15 cellular contexts compared by ENCODE assay signal in the genomic region with DNA sequence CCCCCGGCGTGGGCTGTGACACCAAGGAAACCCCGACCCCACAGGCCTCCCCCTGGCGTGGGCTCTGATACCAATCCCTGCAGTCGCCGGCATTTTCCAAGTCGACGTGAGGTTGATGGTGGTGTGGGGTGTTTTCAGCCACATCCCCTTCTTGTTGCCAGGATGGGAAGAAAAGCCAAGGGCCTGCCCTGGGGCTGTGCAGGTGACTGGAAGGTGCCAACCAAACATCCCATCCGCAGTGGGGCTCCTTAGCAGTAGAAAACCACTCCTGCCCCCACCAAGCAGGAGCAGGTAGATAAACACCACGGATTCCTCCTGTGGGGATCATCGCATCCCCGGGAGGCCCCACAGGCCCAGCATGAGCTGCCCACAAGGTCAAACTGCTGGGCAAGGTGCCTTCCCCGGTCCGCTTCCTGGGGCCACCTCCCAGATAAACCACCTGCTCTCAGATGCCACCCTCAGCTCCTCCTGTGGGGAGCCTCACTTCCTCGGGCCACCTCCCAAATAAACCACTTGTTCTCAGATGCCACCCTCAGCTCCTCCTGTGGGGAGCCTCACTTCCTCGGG.
A peak's percentile ranks its signal among the peaks of the same experiment; 100 is the strongest.
DNase-seq lines count a peak whose midpoint lies in the region; ATAC-seq and TF ChIP-seq lines count a peak whose summit lies in the region.
"Had no signal": no experiment of that assay in that cellular context is flagged by ENCODE, and none has a peak within 500 bp of the region (broad histone marks: within the 10 kb centered on the region; RNA-seq: fewer than 3 reads in every experiment).

No MANE protein-coding gene starts in this region.

- no peak overlapping the region for H2BK15ac ChIP-seq in neuronal stem cell (ENCODE audit: low read length)

- H2BK12ac ChIP-seq in neuronal stem cell (ENCODE audit: low read length), result no peak overlapping the region

- no peak for TF ChIP-seq CTCF in HEK293 (tag by site-specific recombination; IDR thresholded peaks at IDR 0.05)
- no peak for TF ChIP-seq CTCF in endodermal cell (conservative IDR thresholded peaks at IDR 0.05)

- H3K4me1 ChIP-seq in HEK293 (ENCODE audit: control insufficient read depth, insufficient read depth, low read length), result no peaks in the 10 kb centered on the region
- no peaks in the 10 kb centered on the region for H3K4me1 ChIP-seq in neuronal stem cell (ENCODE audit: control insufficient read depth in 2 of 2, insufficient read depth in 1 of 2, low read depth in 1 of 2, low read length in 2 of 2)
- H3K4me1 ChIP-seq in endodermal cell (ENCODE audit: control insufficient read depth, insufficient read depth, low read length), result no peaks in the 10 kb centered on the region
- H3K4me1 ChIP-seq: Caco-2 had no signal

- H3K9me3 ChIP-seq in HEK293 (ENCODE audit: control insufficient read depth, insufficient read depth, low read depth, low read length) (no peaks in the 10 kb centered on the region), neuronal stem cell (replicated peaks in 1 of 2; ENCODE audit: control insufficient read depth in 2 of 2, insufficient read depth in 1 of 2, low read depth in 1 of 2, low read length in 2 of 2) (no peaks in the 10 kb centered on the region), endodermal cell (ENCODE audit: control insufficient read depth, low read length) (no peaks in the 10 kb centered on the region)
- H3K9me3 ChIP-seq: A549, Caco-2 had no signal

- H3K9ac ChIP-seq in neuronal stem cell (ENCODE audit: low read depth, low read length, poor library complexity), result no peak overlapping the region
- no peak overlapping the region for H3K9ac ChIP-seq in endodermal cell (ENCODE audit: extremely low read depth, low read length, poor library complexity, severe bottlenecking)

- no peak overlapping the region for H3K4ac ChIP-seq in neuronal stem cell (ENCODE audit: low read length)

- H3K4me2 ChIP-seq in neuronal stem cell (ENCODE audit: insufficient read depth, low read length, poor library complexity, severe bottlenecking), result no peak overlapping the region
- H3K4me2 ChIP-seq: A549 had no signal

- CTCF ChIA-PET in HEK293 (lab: Yijun Ruan, JAX), result no interaction called here

- no peaks in the 10 kb centered on the region for H3K79me1 ChIP-seq in neuronal stem cell (ENCODE audit: low read depth, low read length)

- no peak overlapping the region for H3K27ac Mint-ChIP-seq in endodermal cell
- H3K27ac Mint-ChIP-seq: CD14-positive monocyte; CD8-positive, alpha-beta memory T cell had no signal

- peak; percentile 3 for DNase-seq in AG20443 (ENCODE audit: low spot score)
- peak; percentile 4 for DNase-seq in GM03348 (ENCODE audit: low spot score)
- no peak for DNase-seq in neuronal stem cell (ENCODE audit: low spot score)
- DNase-seq in SIG-M5 (lab: John Stamatoyannopoulos, UW), result no peak
- DNase-seq in endodermal cell, result no peak
- DNase-seq: Caco-2; CD8-positive, alpha-beta memory T cell; GF-D8 had no signal

- H3K27ac ChIP-seq in HEK293 (ENCODE audit: extremely low read depth, low read depth, low read length) (no peak overlapping the region), neuronal stem cell (replicated peaks; ENCODE audit: low read length) (no peak overlapping the region), endodermal cell (ENCODE audit: low read depth, low read length) (no peak overlapping the region)
- H3K27ac ChIP-seq: A549 had no signal

- POLR2A ChIA-PET in HEK293 (lab: Yijun Ruan, JAX), result no interaction called here

- H3K23ac ChIP-seq in neuronal stem cell (ENCODE audit: low read depth, low read length, poor library complexity), result peak overlapping the region; percentile 5

- no peak for ATAC-seq in GM19324 (IDR thresholded peaks at IDR 0.05; ENCODE audit: low FRiP score, unreplicated experiment)
- ATAC-seq: A549, GM12878, HCT116, K562 had no signal

- no peak overlapping the region for H3K14ac ChIP-seq in neuronal stem cell (ENCODE audit: low read length)

- H3K4me3 ChIP-seq in HEK293 (ENCODE audit: low read depth, low read length) (no peak overlapping the region), neuronal stem cell (ENCODE audit: low read length in 2 of 2) (no peak overlapping the region), endodermal cell (ENCODE audit: low read length) (no peak overlapping the region)
- H3K4me3 ChIP-seq: A549, GM12878, K562 had no signal

- H3K18ac ChIP-seq in neuronal stem cell (ENCODE audit: low read length), result peak overlapping the region; percentile 38

- no peak overlapping the region for H4K8ac ChIP-seq in neuronal stem cell (ENCODE audit: low read depth, low read length)

- WGBS in neuronal stem cell (ENCODE audit: extremely low coverage in 2 of 2, insufficient read length in 2 of 2, insufficient replicate concordance in 1 of 2), 2 donors, result no CpG with 5 or more reads among the region's 16 CpGs
- WGBS in endodermal cell (ENCODE audit: insufficient coverage in 1 of 2, insufficient read length in 1 of 2), 2 experiments, result 82 to 92% methylated on average over 2 to 15 of the region's 16 CpGs

- H3K9me3 Mint-ChIP-seq in endodermal cell, result no peaks in the 10 kb centered on the region
- H3K9me3 Mint-ChIP-seq: CD8-positive, alpha-beta memory T cell had no signal

- no peak overlapping the region for H2BK120ac ChIP-seq in neuronal stem cell (ENCODE audit: low read depth, low read length)

- H3K36me3 Mint-ChIP-seq in endodermal cell (ENCODE audit: low read depth), result no peaks in the 10 kb centered on the region
- H3K36me3 Mint-ChIP-seq: CD14-positive monocyte; CD8-positive, alpha-beta memory T cell had no signal

- H3K27me3 ChIP-seq in neuronal stem cell (ENCODE audit: control insufficient read depth in 3 of 3, insufficient read depth in 3 of 3, low read depth in 1 of 3, low read length in 3 of 3) (no peaks in the 10 kb centered on the region), endodermal cell (ENCODE audit: control insufficient read depth, insufficient read depth, low read length, poor library complexity, severe bottlenecking) (no peaks in the 10 kb centered on the region)

- no peak overlapping the region for H4K91ac ChIP-seq in neuronal stem cell (ENCODE audit: low read depth, low read length, poor library complexity)

- peaks cover 3% of the 10 kb centered on the region for H3K27me3 Mint-ChIP-seq in endodermal cell (ENCODE audit: insufficient read depth)

- no peak overlapping the region for H2AK5ac ChIP-seq in neuronal stem cell (ENCODE audit: low read depth, low read length)

- H3K4me1 Mint-ChIP-seq in endodermal cell, result no peaks in the 10 kb centered on the region
- H3K4me1 Mint-ChIP-seq: CD14-positive monocyte had no signal

- H3K36me3 ChIP-seq in HEK293 (ENCODE audit: control insufficient read depth in 2 of 2, insufficient read depth in 1 of 2, low read length in 2 of 2) (no peaks in the 10 kb centered on the region), neuronal stem cell (replicated peaks in 1 of 2; ENCODE audit: control insufficient read depth in 2 of 2, insufficient read depth in 2 of 2, low read length in 2 of 2) (no peaks in the 10 kb centered on the region), endodermal cell (ENCODE audit: control insufficient read depth, insufficient read depth, low read length) (no peaks in the 10 kb centered on the region)

- no peak overlapping the region for H2BK5ac ChIP-seq in neuronal stem cell (ENCODE audit: low read length)

- H2AFZ ChIP-seq in neuronal stem cell (ENCODE audit: low read length), result no peak overlapping the region

- no peak overlapping the region for H3K4me3 Mint-ChIP-seq in endodermal cell
- H3K4me3 Mint-ChIP-seq: CD14-positive monocyte had no signal

TF ChIP-seq in HEK293, 187 proteins besides CTCF, POLR2A, EP300 and RAD21:
- TF ChIP-seq GLIS1 (tag by site-specific recombination; IDR thresholded peaks at IDR 0.05), result 0 out of 2 replicates have a peak, but pooled peaks have one; percentile 14
- TF ChIP-seq ZIC2 (tag by site-specific recombination; IDR thresholded peaks at IDR 0.05), result peak; percentile 78
- no peak for TF ChIP-seq ZNF621 (tag by site-specific recombination; IDR thresholded peaks at IDR 0.05)
TF ChIP-seq in HEK293: peak in this region for 2.

Comparison
In these comparisons a context has a peak if more than half of its experiments do, and no peak if none do; other contexts are left out.
1. DNase-seq: peak in AG20443 (single experiment) and GM03348 (single experiment); none in neuronal stem cell (single experiment), SIG-M5 (single experiment) and endodermal cell (single experiment).